Comparison of ENCODE assay signal across 8 cellular contexts in the genomic region with DNA sequence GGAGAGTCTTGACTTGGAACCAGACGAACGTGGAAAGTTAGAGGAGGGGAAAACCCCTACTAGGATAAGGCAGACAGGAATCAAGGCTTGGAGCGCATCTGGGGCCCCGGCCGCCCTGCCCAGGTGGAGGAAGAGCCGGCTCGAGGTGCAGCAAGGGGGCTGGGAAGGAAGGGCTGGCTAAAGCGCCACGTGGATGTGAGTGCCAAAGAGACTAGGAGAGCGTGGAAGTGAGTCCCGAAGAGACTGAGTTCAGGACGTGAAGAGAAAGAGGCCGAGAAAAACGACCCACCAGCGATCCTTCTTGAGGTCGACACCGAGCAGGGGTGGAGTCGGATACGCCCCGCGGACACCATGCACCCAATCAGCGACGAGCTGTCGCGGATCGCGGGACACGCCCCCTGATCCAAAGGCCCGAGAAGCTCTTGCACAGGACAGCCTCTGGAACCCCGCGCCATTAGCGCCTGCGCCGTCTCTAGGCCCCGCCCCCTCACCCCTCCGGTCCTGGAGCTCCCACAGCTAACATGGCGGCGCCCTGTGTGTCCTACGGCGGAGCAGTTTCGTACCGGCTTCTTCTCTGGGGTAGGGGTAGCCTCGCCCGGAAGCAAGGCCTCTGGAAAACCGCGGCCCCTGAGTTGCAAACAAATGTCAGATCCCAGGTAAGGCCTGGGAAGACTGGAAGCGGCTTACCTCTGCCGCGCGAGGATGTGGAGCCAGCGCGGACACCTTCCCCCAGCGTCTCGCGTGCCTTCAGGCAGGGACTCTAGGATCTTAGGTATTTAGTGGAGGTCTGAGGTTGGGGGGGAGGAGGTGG. TPM values are rescaled to one million over a fixed set of nuclear protein-coding genes. Genes with fewer than 3 reads are reported as not detected.
DNase-seq lines count a peak whose midpoint lies in the region; ATAC-seq, FAIRE-seq and TF ChIP-seq lines count a peak whose summit lies in the region.

A gene (plus strand): TSS at position 498 of the 811 bp plus-strand sequence. CDS start 24 bp downstream, at position 522.

- no peaks in the 10 kb centered on the region for H3K36me3 ChIP-seq in WERI-Rb-1
- no peaks in the 10 kb centered on the region for H3K36me3 ChIP-seq in mammary epithelial cell (ENCODE audit: insufficient read depth, low read length)
- no peaks in the 10 kb centered on the region for H3K36me3 ChIP-seq in iPS-20b (ENCODE audit: insufficient read depth, low read depth, low read length)
- H3K36me3 ChIP-seq in small intestine (ENCODE audit: control insufficient read depth in 2 of 2, insufficient read depth in 2 of 2, low read length in 2 of 2): no peaks in the 10 kb centered on the region

- DNase-seq in ACHN: peak; percentile 98
- peak; percentile 98 for DNase-seq in NCI-H2227 (lab: John Stamatoyannopoulos, UW; ENCODE audit: unreplicated experiment)
- peak; percentile 98 for DNase-seq in WERI-Rb-1
- DNase-seq in mammary epithelial cell: peak; percentile 96
- DNase-seq in small intestine: peak; percentile 98

- dilution Hi-C loops in mammary epithelial cell (cut with HindIII; ENCODE audit: low sequenced_read_pairs): no loop called here

- no peaks in the 10 kb centered on the region for H3K9me3 ChIP-seq in WERI-Rb-1 (ENCODE audit: severe bottlenecking)
- no peaks in the 10 kb centered on the region for H3K9me3 ChIP-seq in mammary epithelial cell (replicated peaks; ENCODE audit: insufficient read depth, low read length)
- no peaks in the 10 kb centered on the region for H3K9me3 ChIP-seq in iPS-20b (ENCODE audit: insufficient read depth, low read depth, low read length)
- no peaks in the 10 kb centered on the region for H3K9me3 ChIP-seq in small intestine (ENCODE audit: control insufficient read depth, low read depth)

- H3K4me1 ChIP-seq in mammary epithelial cell (ENCODE audit: insufficient read depth, low read length): no peaks in the 10 kb centered on the region
- H3K4me1 ChIP-seq in iPS-20b (ENCODE audit: insufficient read depth, low read length): peaks cover 13% of the 10 kb centered on the region
- H3K4me1 ChIP-seq in small intestine (ENCODE audit: control insufficient read depth in 2 of 2, insufficient read depth in 1 of 2, low read depth in 1 of 2, low read length in 1 of 2): peaks cover 3 to 6% of the 10 kb centered on the region in 2 donors

- H3K9ac ChIP-seq in mammary epithelial cell (ENCODE audit: insufficient read depth, low read length) (peak within 1 kb of the TSS; percentile 87), iPS-20b (ENCODE audit: low read depth, low read length) (peak within 1 kb of the TSS; percentile 93)

- peak within 1 kb of the TSS; percentile 81 for H3K4me2 ChIP-seq in mammary epithelial cell (ENCODE audit: insufficient read depth, low read depth, low read length)

- FAIRE-seq in small intestine (lab: Jason Lieb, UNC): no peak

- CTCF ChIA-PET in mammary epithelial cell (lab: Charles Lee; ENCODE audit: low non-redundant PET): no interaction called here

- H4K20me1 ChIP-seq in mammary epithelial cell (ENCODE audit: insufficient read depth, low read length): no peaks in the 10 kb centered on the region

- peak within 1 kb of the TSS; percentile 99 for H3K4me3 ChIP-seq in WERI-Rb-1 (ENCODE audit: low read depth, low read length)
- peak within 1 kb of the TSS; percentile 85 to 90 (median 85) for H3K4me3 ChIP-seq in mammary epithelial cell (replicated peaks in 1 of 3; ENCODE audit: insufficient read depth in 1 of 3, low read depth in 2 of 3, low read length in 3 of 3)
- peak within 1 kb of the TSS; percentile 88 for H3K4me3 ChIP-seq in iPS-20b (ENCODE audit: low read length)
- peak within 1 kb of the TSS; percentile 67 to 78 for H3K4me3 ChIP-seq in small intestine (ENCODE audit: low read depth in 1 of 2, low read length in 2 of 2)

- no TSS peak for BruUV-seq in mammary epithelial cell (replicated peaks; lab: Mats Ljungman, UMichigan)

- no peak for TF ChIP-seq CTCF in WERI-Rb-1 (IDR thresholded peaks at IDR 0.05; ENCODE audit: low read depth, low read length)
- no peak for TF ChIP-seq CTCF in mammary epithelial cell (conservative IDR thresholded peaks at IDR 0.05 in 1 of 2, IDR thresholded peaks at IDR 0.05 in 1 of 2; ENCODE audit: extremely low read depth in 1 of 2, insufficient read depth in 1 of 2, low read depth in 1 of 2, low read length in 2 of 2)

- ATAC-seq in GM18873 (IDR thresholded peaks at IDR 0.05; ENCODE audit: low FRiP score, unreplicated experiment) (peak; percentile 99), HG03139 (IDR thresholded peaks at IDR 0.05; ENCODE audit: unreplicated experiment) (peak; percentile 99)

- peak within 1 kb of the TSS; percentile 98 for H2AFZ ChIP-seq in mammary epithelial cell (ENCODE audit: low read depth, low read length)

- intact Hi-C loops in mammary epithelial cell (cut with micrococcal nuclease): no loop called here

- 0% methylated on average over 29 of the region's 55 CpGs for WGBS in mammary epithelial cell (ENCODE audit: low coverage, missing lambda C conversion rate)
- 0% methylated on average over 52 to 55 of the region's 55 CpGs for WGBS in small intestine, 3 donors

- H3K27me3 ChIP-seq in WERI-Rb-1 (ENCODE audit: insufficient read depth, low read depth, severe bottlenecking) (no peaks in the 10 kb centered on the region), mammary epithelial cell (ENCODE audit: insufficient read depth, low read length) (no peaks in the 10 kb centered on the region), iPS-20b (ENCODE audit: insufficient read depth, low read length) (no peaks in the 10 kb centered on the region), small intestine (ENCODE audit: control insufficient read depth in 2 of 2, insufficient read depth in 2 of 2, low read length in 2 of 2) (no peaks in the 10 kb centered on the region)

- in situ Hi-C loops in ACHN (cut with HindIII; ENCODE audit: low pct_ligation_motif_present, low pct_unique_long_range_greater_than_20kb, low sequenced_read_pairs): no loop called here
- in situ Hi-C loops in mammary epithelial cell (cut with MboI; ENCODE audit: low sequenced_read_pairs in 2 of 2): no loop called here

- peak within 1 kb of the TSS; percentile 80 for H3K27ac ChIP-seq in WERI-Rb-1
- H3K27ac ChIP-seq in mammary epithelial cell (ENCODE audit: insufficient read depth, low read depth, low read length): peak within 1 kb of the TSS; percentile 76
- peak within 1 kb of the TSS; percentile 68 for H3K27ac ChIP-seq in iPS-20b (ENCODE audit: low read length)
- H3K27ac ChIP-seq in small intestine (ENCODE audit: low read depth in 1 of 2, low read length in 1 of 2): peak within 1 kb of the TSS; percentile 77 to 93

- peaks cover 38% of the 10 kb centered on the region for H3K79me2 ChIP-seq in mammary epithelial cell (ENCODE audit: insufficient read depth, low read length)

RNA-seq across cellular contexts. Expression of the gene that starts here (rescaled TPM):
- total RNA-seq in mammary epithelial cell: 10 to 100 TPM; 12.8 to 27.3 TPM
- polyA plus RNA-seq in mammary epithelial cell (27.1 TPM), small intestine (10 to 100 TPM; 22.7 to 44.1 (median 26.2) TPM)
- 7.9 TPM for polyA minus RNA-seq in mammary epithelial cell

Comparison
In these comparisons a context has a peak if more than half of its experiments do, and no peak if none do; other contexts are left out.
1. Peak in every context shown above with its lines: DNase-seq, ATAC-seq, H3K4me3 ChIP-seq and H3K27ac ChIP-seq.